24 cellular contexts compared by ENCODE assay signal in the genomic region with DNA sequence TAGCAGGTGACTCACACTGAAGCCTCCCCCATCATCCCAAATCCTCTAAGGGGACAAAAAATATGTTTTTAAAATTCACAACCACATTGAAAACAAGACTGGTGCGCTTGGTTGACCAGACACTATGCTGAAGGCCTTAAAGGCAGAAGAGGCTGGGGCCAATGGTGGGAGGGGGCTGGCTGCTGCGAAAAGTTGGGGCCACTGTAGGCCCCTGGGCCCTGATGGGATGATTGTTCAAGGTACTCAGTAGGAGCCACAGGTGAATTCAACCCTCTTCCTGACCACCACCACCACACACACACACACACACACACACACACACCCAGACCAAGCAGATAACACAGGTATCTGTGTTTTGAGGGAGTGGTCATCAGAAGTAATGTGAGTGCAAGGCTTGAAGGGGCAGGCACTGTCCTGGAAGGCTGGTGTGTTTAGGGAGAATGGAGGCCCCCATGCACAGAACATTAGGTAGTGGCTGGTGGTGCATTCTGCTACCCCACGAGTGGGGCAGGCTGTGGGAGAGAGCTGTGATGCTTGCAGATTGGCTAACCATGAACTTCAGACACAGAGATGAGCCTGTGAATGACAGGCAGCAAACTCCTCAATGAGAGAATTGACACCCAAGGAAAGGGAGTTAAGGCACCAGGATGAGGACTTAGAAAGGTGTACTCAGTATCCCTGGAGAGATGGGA.
"Had no signal": no experiment of that assay in that cellular context is flagged by ENCODE, and none has a peak within 500 bp of the region (broad histone marks: within the 10 kb centered on the region; RNA-seq: fewer than 3 reads in every experiment).

No MANE protein-coding gene starts in this region.

- H3K4me3 ChIP-seq: body of pancreas, cardiac muscle cell, esophagus muscularis mucosa, lower lobe of right lung, ovary, SJSA1, thyroid gland had no signal

- H3K27me3 Mint-ChIP-seq: activated CD8-positive, alpha-beta T cell treated with anti-CD3 and anti-CD28 coated beads for 36 hours; activated naive CD8-positive, alpha-beta T cell treated with anti-CD3 and anti-CD28 coated beads for 36 hours had no signal

- H3K27me3 ChIP-seq: body of pancreas, cardiac muscle cell, ovary, SJSA1, thyroid gland had no signal

- H3K27ac Mint-ChIP-seq: activated CD4-positive, alpha-beta T cell treated with anti-CD3 and anti-CD28 coated beads, Interleukin-2, amount 10 ng/mL, durations not matched to agents 7 days and 5 days; activated CD8-positive, alpha-beta memory T cell treated with anti-CD3 and anti-CD28 coated beads, Interleukin-2, amount 10 ng/mL, durations not matched to agents 7 days and 5 days; activated CD8-positive, alpha-beta T cell treated with anti-CD3 and anti-CD28 coated beads for 36 hours; activated naive CD8-positive, alpha-beta T cell treated with anti-CD3 and anti-CD28 coated beads for 36 hours had no signal

- H3K9me3 ChIP-seq: body of pancreas, lower lobe of right lung, ovary, SJSA1, thyroid gland had no signal

- H3K4me3 Mint-ChIP-seq: activated CD4-positive, alpha-beta T cell treated with anti-CD3 and anti-CD28 coated beads, Interleukin-2, amount 10 ng/mL, durations not matched to agents 7 days and 5 days; activated CD8-positive, alpha-beta memory T cell treated with anti-CD3 and anti-CD28 coated beads, Interleukin-2, amount 10 ng/mL, durations not matched to agents 7 days and 5 days; activated CD8-positive, alpha-beta T cell treated with anti-CD3 and anti-CD28 coated beads for 36 hours; activated naive CD8-positive, alpha-beta T cell treated with anti-CD3 and anti-CD28 coated beads for 36 hours; effector memory CD8-positive, alpha-beta T cell; naive B cell had no signal

- H3K4me1 ChIP-seq: body of pancreas had no signal

- H3K36me3 ChIP-seq: cardiac muscle cell, esophagus muscularis mucosa, lower lobe of right lung, ovary, SJSA1, thyroid gland, WERI-Rb-1 had no signal

- H3K9me3 Mint-ChIP-seq: effector memory CD8-positive, alpha-beta T cell had no signal

- H3K4me1 Mint-ChIP-seq: activated CD4-positive, alpha-beta T cell treated with anti-CD3 and anti-CD28 coated beads, Interleukin-2, amount 10 ng/mL, durations not matched to agents 7 days and 5 days; activated CD8-positive, alpha-beta memory T cell treated with anti-CD3 and anti-CD28 coated beads, Interleukin-2, amount 10 ng/mL, durations not matched to agents 7 days and 5 days had no signal

- DNase-seq: activated CD4-positive, alpha-beta T cell treated with anti-CD3 and anti-CD28 coated beads, Interleukin-2, amount 10 ng/mL, durations not matched to agents 7 days and 5 days; activated CD4-positive, CD25-positive, alpha-beta regulatory T cell treated with anti-CD3 and anti-CD28 coated beads, Interleukin-2, amount 50 U/mL, for 72 hours; activated CD8-positive, alpha-beta memory T cell treated with anti-CD3 and anti-CD28 coated beads, Interleukin-2, amount 10 ng/mL, durations not matched to agents 7 days and 5 days; activated CD8-positive, alpha-beta T cell treated with anti-CD3 and anti-CD28 coated beads for 36 hours; activated naive CD4-positive, alpha-beta T cell; activated naive CD8-positive, alpha-beta T cell treated with anti-CD3 and anti-CD28 coated beads for 36 hours; activated T-cell treated with anti-CD3 and anti-CD28 coated beads, Interleukin-2, amount 50 U/mL, for 1 hour; anterior cingulate cortex; body of pancreas; effector memory CD8-positive, alpha-beta T cell; hypothalamus; lower lobe of right lung; mesendoderm; naive B cell; ovary; small intestine; stimulated activated CD4-positive, alpha-beta T cell treated with anti-CD3 and anti-CD28 coated beads, Interleukin-4, amount 100 ng/mL, for 1 hour; stimulated activated naive CD4-positive, alpha-beta T cell treated with Interleukin-2 at 50 U/mL for 16 hours; T-helper 1 cell; thyroid gland; WERI-Rb-1 had no signal

- H3K36me3 Mint-ChIP-seq: activated CD8-positive, alpha-beta memory T cell treated with anti-CD3 and anti-CD28 coated beads, Interleukin-2, amount 10 ng/mL, durations not matched to agents 7 days and 5 days; naive B cell had no signal

- H3K27ac ChIP-seq: body of pancreas, cardiac muscle cell, esophagus muscularis mucosa, lower lobe of right lung, ovary, SJSA1, WERI-Rb-1 had no signal
